In genomic region chr1:236623371-236624166, GRCh38 we compare ENCODE assay signal across 29 cellular contexts. TPM values are rescaled to one million over a fixed set of nuclear protein-coding genes. Genes with fewer than 3 reads are reported as not detected.
DNase-seq lines count a peak whose midpoint lies in the region; ATAC-seq and TF ChIP-seq lines count a peak whose summit lies in the region.
"Had no signal": no experiment of that assay in that cellular context is flagged by ENCODE, and none has a peak within 500 bp of the region (broad histone marks: within the 10 kb centered on the region; RNA-seq: fewer than 3 reads in every experiment).

No MANE protein-coding gene starts in this region.

- ATAC-seq in HG02588 (IDR thresholded peaks at IDR 0.05; ENCODE audit: unreplicated experiment) (no peak), HG02852 (IDR thresholded peaks at IDR 0.05; ENCODE audit: unreplicated experiment) (no peak), GM18870 (IDR thresholded peaks at IDR 0.05; ENCODE audit: unreplicated experiment) (no peak)
- ATAC-seq: naive thymus-derived CD4-positive, alpha-beta T cell; T-helper 17 cell had no signal

- TF ChIP-seq CTCF in choroid plexus epithelial cell (conservative IDR thresholded peaks at IDR 0.05; ENCODE audit: low read depth, low read length) = no peak

- H3K4me1 ChIP-seq in NT2/D1 (ENCODE audit: insufficient read depth, insufficient read length) (no peaks in the 10 kb centered on the region), mesodermal cell (ENCODE audit: control insufficient read depth, insufficient read depth, low read length, poor library complexity, severe bottlenecking) (no peaks in the 10 kb centered on the region)
- H3K4me1 ChIP-seq: sigmoid colon, thyroid gland had no signal

- WGBS in mesodermal cell (ENCODE audit: insufficient coverage in 2 of 2), 2 experiments = 71 to 83% methylated on average over 2 of the region's 4 CpGs

- H3K9me3 ChIP-seq in NT2/D1 (ENCODE audit: insufficient read depth, low read length) (0 out of 2 replicates have a peak, but pooled peaks cover 13% of the 10 kb centered on the region), mesodermal cell (ENCODE audit: control insufficient read depth, low read length) (peaks cover 10% of the 10 kb centered on the region)
- H3K9me3 ChIP-seq: ovary, thyroid gland had no signal

- no peak overlapping the region for H3K9ac ChIP-seq in NT2/D1 (ENCODE audit: insufficient read length, low read depth)

- H3K27me3 ChIP-seq in NT2/D1 (ENCODE audit: insufficient read depth, insufficient read length) (no peaks in the 10 kb centered on the region), H7 (ENCODE audit: control insufficient read depth, insufficient read depth, low read length) (no peaks in the 10 kb centered on the region)
- H3K27me3 ChIP-seq: ovary, sigmoid colon, thyroid gland had no signal

- peak; percentile 43 for DNase-seq in ELR (ENCODE audit: low read depth)
- peak; percentile 78 for DNase-seq in NT2/D1 (ENCODE audit: low read depth, low spot score)
- peak; percentile 9 for DNase-seq in choroid plexus epithelial cell (ENCODE audit: low read depth)
- no peak for DNase-seq in H7
- DNase-seq: activated B cell treated with CpG ODN at 0.5 μM for 24 hours; activated CD4-positive, alpha-beta memory T cell treated with anti-CD3 and anti-CD28 coated beads, Interleukin-2, amount 10 ng/mL, durations not matched to agents 7 days and 5 days; activated naive CD4-positive, alpha-beta T cell treated with Interleukin-2 at 50 U/mL for 16 hours; activated T-cell treated with anti-CD3 and anti-CD28 coated beads, Interleukin-2, amount 50 U/mL, for 1 hour; aorta; CD8-positive, alpha-beta memory T cell; cerebellar nuclear complex; endodermal cell; H9; hippocampal formation; KBM-7; naive thymus-derived CD4-positive, alpha-beta T cell; NCI-H1105; NCI-H510A treated with DMSO at 0.1 percent for 48 hours; ovary; SHP77; sigmoid colon; stimulated activated naive CD4-positive, alpha-beta T cell; T-helper 17 cell; thyroid gland had no signal

- peak overlapping the region; percentile 90 for H3K27ac ChIP-seq in mesodermal cell (ENCODE audit: low read depth, low read length, severe bottlenecking)
- H3K27ac ChIP-seq: HL-60, ovary, sigmoid colon, thyroid gland had no signal

- H3K4me3 ChIP-seq in NT2/D1 (ENCODE audit: insufficient read length, low read depth) (no peak overlapping the region), choroid plexus epithelial cell (ENCODE audit: low read depth, low read length) (no peak overlapping the region), mesodermal cell (ENCODE audit: extremely low read depth, insufficient read depth, low read length, poor library complexity, severe bottlenecking) (no peak overlapping the region), H7 (ENCODE audit: insufficient read depth, low read depth, low read length) (no peak overlapping the region)
- H3K4me3 ChIP-seq: ovary, sigmoid colon, thyroid gland had no signal

- H3K36me3 ChIP-seq in NT2/D1 (ENCODE audit: insufficient read depth, insufficient read length, low read length) (no peaks in the 10 kb centered on the region), mesodermal cell (ENCODE audit: control insufficient read depth, insufficient read depth, low read length) (no peaks in the 10 kb centered on the region), H7 (replicated peaks; ENCODE audit: control insufficient read depth, insufficient read depth, low read length) (no peaks in the 10 kb centered on the region)
- H3K36me3 ChIP-seq: ovary, sigmoid colon, thyroid gland had no signal

RNA-seq across cellular contexts. Expression of gene HEATR1, which starts 19.3 kb away (rescaled TPM):
- 25.9 TPM for polyA plus RNA-seq in mesodermal cell (2013, experiment 1 of 2)
- 25.2 TPM for polyA plus RNA-seq in mesodermal cell (2013, experiment 2 of 2)
- 71.0 and 76.1 TPM in 2 replicates for total RNA-seq in H7 (2014; rRNA removed; shearing (Covaris generic))
